Comparison of ENCODE assay signal across 8 cellular contexts in genomic region chr22:46251266-46251665, GRCh38. TPM values are rescaled to one million over a fixed set of nuclear protein-coding genes. Genes with fewer than 3 reads are reported as not detected.
DNase-seq lines count a peak whose midpoint lies in the region; ATAC-seq and TF ChIP-seq lines count a peak whose summit lies in the region.

No MANE protein-coding gene starts in this region.

- peaks cover 10% of the 10 kb centered on the region for H3K79me1 ChIP-seq in trophoblast cell (ENCODE audit: low read length)

- H2AFZ ChIP-seq in trophoblast cell (ENCODE audit: insufficient read depth, low read length, poor library complexity) = no peak overlapping the region

- H3K9me3 ChIP-seq in trophoblast cell (ENCODE audit: insufficient read depth, low read depth, low read length) = peaks cover 1% of the 10 kb centered on the region

- peaks cover 2% of the 10 kb centered on the region for H3K27me3 Mint-ChIP-seq in T-helper 1 cell treated with Interleukin-12 subunit alpha and Interleukin-12 subunit beta and Interleukin-4 antibody, amounts not matched to agents 30 μg/mL and 1 μg/mL, for 36 hours (ENCODE audit: low read depth)
- H3K27me3 Mint-ChIP-seq in glutamatergic neuron (ENCODE audit: unreplicated experiment) = peaks cover 7% of the 10 kb centered on the region
- H3K27me3 Mint-ChIP-seq in stimulated activated memory B cell treated with anti-CD40 and anti-IgM and Interleukin-4, amounts not matched to agents 10 μg/mL and 1 μg/mL and 100 μg/mL, for 72 hours = no peaks in the 10 kb centered on the region

- peaks cover 9% of the 10 kb centered on the region for H3K79me2 ChIP-seq in trophoblast cell (ENCODE audit: control insufficient read depth, insufficient read depth, low read length, poor library complexity)

- H3K4me3 ChIP-seq in WI38 (ENCODE audit: low read depth, low read length) (peak overlapping the region; percentile 84), trophoblast cell (ENCODE audit: low read depth, low read length) (no peak overlapping the region)

- WGBS in trophoblast cell (ENCODE audit: extremely low coverage, insufficient coverage, insufficient read length) = no CpG with 5 or more reads among the region's 7 CpGs

- DNase-seq in T-helper 1 cell (no peak), glutamatergic neuron (no peak), DMS79 treated with DMSO at 0.1 percent for 48 hours (lab: John Stamatoyannopoulos, UW) (no peak), trophoblast cell (no peak), GOT3 (lab: John Stamatoyannopoulos, UW) (no peak)

- H3K9me3 Mint-ChIP-seq in T-helper 1 cell treated with Interleukin-12 subunit alpha and Interleukin-12 subunit beta and Interleukin-4 antibody, amounts not matched to agents 30 μg/mL and 1 μg/mL, for 36 hours = no peaks in the 10 kb centered on the region
- peaks cover 2% of the 10 kb centered on the region for H3K9me3 Mint-ChIP-seq in glutamatergic neuron (ENCODE audit: unreplicated experiment)
- no peaks in the 10 kb centered on the region for H3K9me3 Mint-ChIP-seq in stimulated activated memory B cell treated with anti-CD40 and anti-IgM and Interleukin-4, amounts not matched to agents 10 μg/mL and 1 μg/mL and 100 μg/mL, for 72 hours

- H3K27ac Mint-ChIP-seq in T-helper 1 cell treated with Interleukin-12 subunit alpha and Interleukin-12 subunit beta and Interleukin-4 antibody, amounts not matched to agents 30 μg/mL and 1 μg/mL, for 36 hours = peak overlapping the region; percentile 86
- no peak overlapping the region for H3K27ac Mint-ChIP-seq in glutamatergic neuron (ENCODE audit: unreplicated experiment)
- H3K27ac Mint-ChIP-seq in stimulated activated memory B cell treated with anti-CD40 and anti-IgM and Interleukin-4, amounts not matched to agents 10 μg/mL and 1 μg/mL and 100 μg/mL, for 72 hours = peak overlapping the region; percentile 89

- H2BK120ac ChIP-seq in trophoblast cell (ENCODE audit: insufficient read depth, low read length, poor library complexity) = no peak overlapping the region

- peaks cover 9% of the 10 kb centered on the region for H3K36me3 Mint-ChIP-seq in T-helper 1 cell treated with Interleukin-12 subunit alpha and Interleukin-12 subunit beta and Interleukin-4 antibody, amounts not matched to agents 30 μg/mL and 1 μg/mL, for 36 hours (ENCODE audit: low read depth)
- peaks cover under 1% of the 10 kb centered on the region for H3K36me3 Mint-ChIP-seq in glutamatergic neuron (ENCODE audit: unreplicated experiment)
- H3K36me3 Mint-ChIP-seq in stimulated activated memory B cell treated with anti-CD40 and anti-IgM and Interleukin-4, amounts not matched to agents 10 μg/mL and 1 μg/mL and 100 μg/mL, for 72 hours = peaks cover 14% of the 10 kb centered on the region

- H3K27me3 ChIP-seq in trophoblast cell (ENCODE audit: insufficient read depth, low read length) = no peaks in the 10 kb centered on the region

- TF ChIP-seq CTCF in WI38 (IDR thresholded peaks at IDR 0.05; ENCODE audit: low read depth, low read length) (no peak), glutamatergic neuron (IDR thresholded peaks at IDR 0.05; ENCODE audit: partially characterized antibody, unreplicated experiment) (no peak)

- H2AK5ac ChIP-seq in trophoblast cell (ENCODE audit: low read length) = no peak overlapping the region

- ATAC-seq in stimulated activated memory B cell treated with anti-CD40 and anti-IgM and Interleukin-4, amounts not matched to agents 10 μg/mL and 1 μg/mL and 100 μg/mL, for 72 hours = no peak

- H3K4me1 Mint-ChIP-seq in T-helper 1 cell treated with Interleukin-12 subunit alpha and Interleukin-12 subunit beta and Interleukin-4 antibody, amounts not matched to agents 30 μg/mL and 1 μg/mL, for 36 hours (ENCODE audit: low read depth) = peaks cover 24% of the 10 kb centered on the region
- H3K4me1 Mint-ChIP-seq in glutamatergic neuron (ENCODE audit: low read depth, unreplicated experiment) = no peaks in the 10 kb centered on the region
- H3K4me1 Mint-ChIP-seq in stimulated activated memory B cell treated with anti-CD40 and anti-IgM and Interleukin-4, amounts not matched to agents 10 μg/mL and 1 μg/mL and 100 μg/mL, for 72 hours = peaks cover 35% of the 10 kb centered on the region

- no peak overlapping the region for H4K12ac ChIP-seq in trophoblast cell (ENCODE audit: low read depth, low read length)

- H3K27ac ChIP-seq in trophoblast cell (ENCODE audit: low read depth, low read length) = no peak overlapping the region

- H3K36me3 ChIP-seq in trophoblast cell (ENCODE audit: control insufficient read depth in 1 of 2, insufficient read depth in 2 of 2, low read length in 2 of 2) = no peaks in the 10 kb centered on the region

- no peak overlapping the region for H4K8ac ChIP-seq in trophoblast cell (ENCODE audit: low read depth, low read length)

- H2BK5ac ChIP-seq in trophoblast cell (ENCODE audit: low read depth, low read length, poor library complexity) = no peak overlapping the region

- peaks cover 7 to 9% of the 10 kb centered on the region in 2 experiments for H3K4me1 ChIP-seq in trophoblast cell (ENCODE audit: control insufficient read depth in 1 of 2, insufficient read depth in 2 of 2, low read length in 2 of 2)

- H3K4me3 Mint-ChIP-seq in T-helper 1 cell treated with Interleukin-12 subunit alpha and Interleukin-12 subunit beta and Interleukin-4 antibody, amounts not matched to agents 30 μg/mL and 1 μg/mL, for 36 hours = peak overlapping the region; percentile 89
- H3K4me3 Mint-ChIP-seq in glutamatergic neuron (ENCODE audit: unreplicated experiment) = peak overlapping the region; percentile 85
- peak overlapping the region; percentile 93 for H3K4me3 Mint-ChIP-seq in stimulated activated memory B cell treated with anti-CD40 and anti-IgM and Interleukin-4, amounts not matched to agents 10 μg/mL and 1 μg/mL and 100 μg/mL, for 72 hours

- H2BK12ac ChIP-seq in trophoblast cell (ENCODE audit: low read length) = no peak overlapping the region

- no peak overlapping the region for H4K91ac ChIP-seq in trophoblast cell (ENCODE audit: low read depth, low read length)

- no peak overlapping the region for H3K9ac ChIP-seq in trophoblast cell (ENCODE audit: low read length)

- no peak overlapping the region for H3K4me2 ChIP-seq in trophoblast cell (ENCODE audit: low read length)

- no peak overlapping the region for H3K14ac ChIP-seq in trophoblast cell (ENCODE audit: low read length)

- no peak overlapping the region for H3K23ac ChIP-seq in trophoblast cell (ENCODE audit: low read length)

- no peak overlapping the region for H3K4ac ChIP-seq in trophoblast cell (ENCODE audit: low read depth, low read length)

- H3K18ac ChIP-seq in trophoblast cell (ENCODE audit: low read length) = no peak overlapping the region

RNA-seq across cellular contexts. Expression of gene CDPF1, which starts 1.2 kb away (rescaled TPM):
- total RNA-seq in glutamatergic neuron (ENCODE audit: unreplicated experiment) = 6.9 TPM
- 5.5 and 5.9 TPM in 2 replicates for polyA plus RNA-seq in trophoblast cell (2013)

RNA-seq across cellular contexts. Expression of gene PKDREJ, which starts 11.9 kb away (rescaled TPM):
- not detected for total RNA-seq in glutamatergic neuron (ENCODE audit: unreplicated experiment)
- polyA plus RNA-seq in trophoblast cell (2013) = under 0.01 TPM in 2 replicates

RNA-seq across cellular contexts. Expression of gene TTC38, which starts 16.5 kb away (rescaled TPM):
- total RNA-seq in glutamatergic neuron (ENCODE audit: unreplicated experiment) = 12.5 TPM
- polyA plus RNA-seq in trophoblast cell (2013) = 11.4 and 12.4 TPM in 2 replicates

RNA-seq across cellular contexts. Expression of gene GTSE1, which starts 45.4 kb away (rescaled TPM):
- 7.5 TPM for total RNA-seq in glutamatergic neuron (ENCODE audit: unreplicated experiment)
- 20.9 and 23.5 TPM in 2 replicates for polyA plus RNA-seq in trophoblast cell (2013)
